1 cellular context compared by ENCODE assay signal in genomic region chr18:66440433-66440832, GRCh38.
TF ChIP-seq lines count a peak whose summit lies in the region.

No MANE protein-coding gene starts in this region.

TF ChIP-seq in HepG2, 621 proteins besides CTCF, POLR2A, EP300 and RAD21 (continued from another document and continues in another):
- TF ChIP-seq, protein P1, sequence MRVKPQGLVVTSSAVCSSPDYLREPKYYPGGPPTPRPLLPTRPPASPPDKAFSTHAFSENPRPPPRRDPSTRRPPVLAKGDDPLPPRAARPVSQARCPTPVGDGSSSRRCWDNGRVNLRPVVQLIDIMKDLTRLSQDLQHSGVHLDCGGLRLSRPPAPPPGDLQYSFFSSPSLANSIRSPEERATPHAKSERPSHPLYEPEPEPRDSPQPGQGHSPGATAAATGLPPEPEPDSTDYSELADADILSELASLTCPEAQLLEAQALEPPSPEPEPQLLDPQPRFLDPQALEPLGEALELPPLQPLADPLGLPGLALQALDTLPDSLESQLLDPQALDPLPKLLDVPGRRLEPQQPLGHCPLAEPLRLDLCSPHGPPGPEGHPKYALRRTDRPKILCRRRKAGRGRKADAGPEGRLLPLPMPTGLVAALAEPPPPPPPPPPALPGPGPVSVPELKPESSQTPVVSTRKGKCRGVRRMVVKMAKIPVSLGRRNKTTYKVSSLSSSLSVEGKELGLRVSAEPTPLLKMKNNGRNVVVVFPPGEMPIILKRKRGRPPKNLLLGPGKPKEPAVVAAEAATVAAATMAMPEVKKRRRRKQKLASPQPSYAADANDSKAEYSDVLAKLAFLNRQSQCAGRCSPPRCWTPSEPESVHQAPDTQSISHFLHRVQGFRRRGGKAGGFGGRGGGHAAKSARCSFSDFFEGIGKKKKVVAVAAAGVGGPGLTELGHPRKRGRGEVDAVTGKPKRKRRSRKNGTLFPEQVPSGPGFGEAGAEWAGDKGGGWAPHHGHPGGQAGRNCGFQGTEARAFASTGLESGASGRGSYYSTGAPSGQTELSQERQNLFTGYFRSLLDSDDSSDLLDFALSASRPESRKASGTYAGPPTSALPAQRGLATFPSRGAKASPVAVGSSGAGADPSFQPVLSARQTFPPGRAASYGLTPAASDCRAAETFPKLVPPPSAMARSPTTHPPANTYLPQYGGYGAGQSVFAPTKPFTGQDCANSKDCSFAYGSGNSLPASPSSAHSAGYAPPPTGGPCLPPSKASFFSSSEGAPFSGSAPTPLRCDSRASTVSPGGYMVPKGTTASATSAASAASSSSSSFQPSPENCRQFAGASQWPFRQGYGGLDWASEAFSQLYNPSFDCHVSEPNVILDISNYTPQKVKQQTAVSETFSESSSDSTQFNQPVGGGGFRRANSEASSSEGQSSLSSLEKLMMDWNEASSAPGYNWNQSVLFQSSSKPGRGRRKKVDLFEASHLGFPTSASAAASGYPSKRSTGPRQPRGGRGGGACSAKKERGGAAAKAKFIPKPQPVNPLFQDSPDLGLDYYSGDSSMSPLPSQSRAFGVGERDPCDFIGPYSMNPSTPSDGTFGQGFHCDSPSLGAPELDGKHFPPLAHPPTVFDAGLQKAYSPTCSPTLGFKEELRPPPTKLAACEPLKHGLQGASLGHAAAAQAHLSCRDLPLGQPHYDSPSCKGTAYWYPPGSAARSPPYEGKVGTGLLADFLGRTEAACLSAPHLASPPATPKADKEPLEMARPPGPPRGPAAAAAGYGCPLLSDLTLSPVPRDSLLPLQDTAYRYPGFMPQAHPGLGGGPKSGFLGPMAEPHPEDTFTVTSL (CRISPR knock-in tag; IDR thresholded peaks at IDR 0.05; ENCODE audit: borderline replicate concordance), result peak; percentile 90; the same call in 1 of the 2 replicates
- TF ChIP-seq DPF2 (CRISPR knock-in tag; IDR thresholded peaks at IDR 0.05; ENCODE audit: borderline replicate concordance, low read depth) (peak; percentile 52; the same call in 1 of the 2 replicates), KDM2A (CRISPR knock-in tag; IDR thresholded peaks at IDR 0.05; ENCODE audit: borderline replicate concordance, low read depth) (peak; percentile 41; the same call in 1 of the 2 replicates), NR2F6 (IDR thresholded peaks at IDR 0.05) (no peak; the same call in 1 of the 2 replicates), NR2F6 (CRISPR knock-in tag; IDR thresholded peaks at IDR 0.05) (peak; percentile 73), KDM6A (CRISPR knock-in tag; IDR thresholded peaks at IDR 0.05; ENCODE audit: low read depth) (0 out of 2 replicates have a peak, but pooled peaks have one; percentile 23), SOX5 (CRISPR knock-in tag; IDR thresholded peaks at IDR 0.05; ENCODE audit: borderline replicate concordance) (peak; percentile 53; the same call in 1 of the 2 replicates), ZNF883 (CRISPR knock-in tag; IDR thresholded peaks at IDR 0.05; ENCODE audit: not compliant biosample characterization) (no peak), SP1 (IDR thresholded peaks at IDR 0.05) (no peak), SP1 (CRISPR knock-in tag; IDR thresholded peaks at IDR 0.05) (0 out of 2 replicates have a peak, but pooled peaks have one; percentile 17), FOXA3 (CRISPR knock-in tag; IDR thresholded peaks at IDR 0.05) (peak; percentile 46; the same call in 1 of the 2 replicates), ZBED4 (CRISPR knock-in tag; IDR thresholded peaks at IDR 0.05; ENCODE audit: borderline replicate concordance) (peak; percentile 61; the same call in 1 of the 2 replicates), ZNF501 (CRISPR knock-in tag; IDR thresholded peaks at IDR 0.05) (peak; percentile 29), MAFG (CRISPR knock-in tag; IDR thresholded peaks at IDR 0.05) (peak; percentile 84), RXRA (CRISPR knock-in tag; IDR thresholded peaks at IDR 0.05) (peak; percentile 83), ZNF160 (CRISPR knock-in tag; IDR thresholded peaks at IDR 0.05) (0 out of 2 replicates have a peak, but pooled peaks have one; percentile 72), ARID2 (CRISPR knock-in tag; IDR thresholded peaks at IDR 0.05; ENCODE audit: borderline replicate concordance) (no peak), FOXO1 (CRISPR knock-in tag; IDR thresholded peaks at IDR 0.05) (peak; percentile 89), MAFF (IDR thresholded peaks at IDR 0.05; ENCODE audit: low read depth, low read length) (peak; percentile 79), ZBTB46 (CRISPR knock-in tag; IDR thresholded peaks at IDR 0.05; ENCODE audit: borderline replicate concordance) (no peak), SPEN (CRISPR knock-in tag; IDR thresholded peaks at IDR 0.05; ENCODE audit: low read depth) (peak; percentile 37; the same call in 1 of the 2 replicates), ZMYM3 (CRISPR knock-in tag; IDR thresholded peaks at IDR 0.05) (0 out of 2 replicates have a peak, but pooled peaks have one; percentile 19), HIVEP1 (CRISPR knock-in tag; IDR thresholded peaks at IDR 0.05) (0 out of 2 replicates have a peak, but pooled peaks have one; percentile 39), HDAC1 (CRISPR knock-in tag; IDR thresholded peaks at IDR 0.05) (peak; percentile 80), ASH2L (IDR thresholded peaks at IDR 0.05; ENCODE audit: insufficient read length, low read depth, low read length) (peak; percentile 33), HNRNPLL (IDR thresholded peaks at IDR 0.05; ENCODE audit: low read depth, low read length, poor library complexity, severe bottlenecking) (peak; percentile 40), POGZ (CRISPR knock-in tag; IDR thresholded peaks at IDR 0.05) (peak; percentile 78)
- TF ChIP-seq, protein P2, sequence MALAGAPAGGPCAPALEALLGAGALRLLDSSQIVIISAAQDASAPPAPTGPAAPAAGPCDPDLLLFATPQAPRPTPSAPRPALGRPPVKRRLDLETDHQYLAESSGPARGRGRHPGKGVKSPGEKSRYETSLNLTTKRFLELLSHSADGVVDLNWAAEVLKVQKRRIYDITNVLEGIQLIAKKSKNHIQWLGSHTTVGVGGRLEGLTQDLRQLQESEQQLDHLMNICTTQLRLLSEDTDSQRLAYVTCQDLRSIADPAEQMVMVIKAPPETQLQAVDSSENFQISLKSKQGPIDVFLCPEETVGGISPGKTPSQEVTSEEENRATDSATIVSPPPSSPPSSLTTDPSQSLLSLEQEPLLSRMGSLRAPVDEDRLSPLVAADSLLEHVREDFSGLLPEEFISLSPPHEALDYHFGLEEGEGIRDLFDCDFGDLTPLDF (CRISPR knock-in tag; IDR thresholded peaks at IDR 0.05), result no peak
- TF ChIP-seq, protein P3, sequence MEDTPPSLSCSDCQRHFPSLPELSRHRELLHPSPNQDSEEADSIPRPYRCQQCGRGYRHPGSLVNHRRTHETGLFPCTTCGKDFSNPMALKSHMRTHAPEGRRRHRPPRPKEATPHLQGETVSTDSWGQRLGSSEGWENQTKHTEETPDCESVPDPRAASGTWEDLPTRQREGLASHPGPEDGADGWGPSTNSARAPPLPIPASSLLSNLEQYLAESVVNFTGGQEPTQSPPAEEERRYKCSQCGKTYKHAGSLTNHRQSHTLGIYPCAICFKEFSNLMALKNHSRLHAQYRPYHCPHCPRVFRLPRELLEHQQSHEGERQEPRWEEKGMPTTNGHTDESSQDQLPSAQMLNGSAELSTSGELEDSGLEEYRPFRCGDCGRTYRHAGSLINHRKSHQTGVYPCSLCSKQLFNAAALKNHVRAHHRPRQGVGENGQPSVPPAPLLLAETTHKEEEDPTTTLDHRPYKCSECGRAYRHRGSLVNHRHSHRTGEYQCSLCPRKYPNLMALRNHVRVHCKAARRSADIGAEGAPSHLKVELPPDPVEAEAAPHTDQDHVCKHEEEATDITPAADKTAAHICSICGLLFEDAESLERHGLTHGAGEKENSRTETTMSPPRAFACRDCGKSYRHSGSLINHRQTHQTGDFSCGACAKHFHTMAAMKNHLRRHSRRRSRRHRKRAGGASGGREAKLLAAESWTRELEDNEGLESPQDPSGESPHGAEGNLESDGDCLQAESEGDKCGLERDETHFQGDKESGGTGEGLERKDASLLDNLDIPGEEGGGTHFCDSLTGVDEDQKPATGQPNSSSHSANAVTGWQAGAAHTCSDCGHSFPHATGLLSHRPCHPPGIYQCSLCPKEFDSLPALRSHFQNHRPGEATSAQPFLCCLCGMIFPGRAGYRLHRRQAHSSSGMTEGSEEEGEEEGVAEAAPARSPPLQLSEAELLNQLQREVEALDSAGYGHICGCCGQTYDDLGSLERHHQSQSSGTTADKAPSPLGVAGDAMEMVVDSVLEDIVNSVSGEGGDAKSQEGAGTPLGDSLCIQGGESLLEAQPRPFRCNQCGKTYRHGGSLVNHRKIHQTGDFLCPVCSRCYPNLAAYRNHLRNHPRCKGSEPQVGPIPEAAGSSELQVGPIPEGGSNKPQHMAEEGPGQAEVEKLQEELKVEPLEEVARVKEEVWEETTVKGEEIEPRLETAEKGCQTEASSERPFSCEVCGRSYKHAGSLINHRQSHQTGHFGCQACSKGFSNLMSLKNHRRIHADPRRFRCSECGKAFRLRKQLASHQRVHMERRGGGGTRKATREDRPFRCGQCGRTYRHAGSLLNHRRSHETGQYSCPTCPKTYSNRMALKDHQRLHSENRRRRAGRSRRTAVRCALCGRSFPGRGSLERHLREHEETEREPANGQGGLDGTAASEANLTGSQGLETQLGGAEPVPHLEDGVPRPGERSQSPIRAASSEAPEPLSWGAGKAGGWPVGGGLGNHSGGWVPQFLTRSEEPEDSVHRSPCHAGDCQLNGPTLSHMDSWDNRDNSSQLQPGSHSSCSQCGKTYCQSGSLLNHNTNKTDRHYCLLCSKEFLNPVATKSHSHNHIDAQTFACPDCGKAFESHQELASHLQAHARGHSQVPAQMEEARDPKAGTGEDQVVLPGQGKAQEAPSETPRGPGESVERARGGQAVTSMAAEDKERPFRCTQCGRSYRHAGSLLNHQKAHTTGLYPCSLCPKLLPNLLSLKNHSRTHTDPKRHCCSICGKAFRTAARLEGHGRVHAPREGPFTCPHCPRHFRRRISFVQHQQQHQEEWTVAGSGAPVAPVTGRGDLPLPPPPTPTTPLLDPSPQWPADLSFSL (CRISPR knock-in tag; IDR thresholded peaks at IDR 0.05), result peak; percentile 55; the same call in 1 of the 2 replicates
- TF ChIP-seq, protein P4, sequence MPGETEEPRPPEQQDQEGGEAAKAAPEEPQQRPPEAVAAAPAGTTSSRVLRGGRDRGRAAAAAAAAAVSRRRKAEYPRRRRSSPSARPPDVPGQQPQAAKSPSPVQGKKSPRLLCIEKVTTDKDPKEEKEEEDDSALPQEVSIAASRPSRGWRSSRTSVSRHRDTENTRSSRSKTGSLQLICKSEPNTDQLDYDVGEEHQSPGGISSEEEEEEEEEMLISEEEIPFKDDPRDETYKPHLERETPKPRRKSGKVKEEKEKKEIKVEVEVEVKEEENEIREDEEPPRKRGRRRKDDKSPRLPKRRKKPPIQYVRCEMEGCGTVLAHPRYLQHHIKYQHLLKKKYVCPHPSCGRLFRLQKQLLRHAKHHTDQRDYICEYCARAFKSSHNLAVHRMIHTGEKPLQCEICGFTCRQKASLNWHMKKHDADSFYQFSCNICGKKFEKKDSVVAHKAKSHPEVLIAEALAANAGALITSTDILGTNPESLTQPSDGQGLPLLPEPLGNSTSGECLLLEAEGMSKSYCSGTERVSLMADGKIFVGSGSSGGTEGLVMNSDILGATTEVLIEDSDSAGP (CRISPR knock-in tag; IDR thresholded peaks at IDR 0.05; ENCODE audit: borderline replicate concordance), result peak; percentile 46; the same call in 1 of the 2 replicates
- TF ChIP-seq, protein P5, sequence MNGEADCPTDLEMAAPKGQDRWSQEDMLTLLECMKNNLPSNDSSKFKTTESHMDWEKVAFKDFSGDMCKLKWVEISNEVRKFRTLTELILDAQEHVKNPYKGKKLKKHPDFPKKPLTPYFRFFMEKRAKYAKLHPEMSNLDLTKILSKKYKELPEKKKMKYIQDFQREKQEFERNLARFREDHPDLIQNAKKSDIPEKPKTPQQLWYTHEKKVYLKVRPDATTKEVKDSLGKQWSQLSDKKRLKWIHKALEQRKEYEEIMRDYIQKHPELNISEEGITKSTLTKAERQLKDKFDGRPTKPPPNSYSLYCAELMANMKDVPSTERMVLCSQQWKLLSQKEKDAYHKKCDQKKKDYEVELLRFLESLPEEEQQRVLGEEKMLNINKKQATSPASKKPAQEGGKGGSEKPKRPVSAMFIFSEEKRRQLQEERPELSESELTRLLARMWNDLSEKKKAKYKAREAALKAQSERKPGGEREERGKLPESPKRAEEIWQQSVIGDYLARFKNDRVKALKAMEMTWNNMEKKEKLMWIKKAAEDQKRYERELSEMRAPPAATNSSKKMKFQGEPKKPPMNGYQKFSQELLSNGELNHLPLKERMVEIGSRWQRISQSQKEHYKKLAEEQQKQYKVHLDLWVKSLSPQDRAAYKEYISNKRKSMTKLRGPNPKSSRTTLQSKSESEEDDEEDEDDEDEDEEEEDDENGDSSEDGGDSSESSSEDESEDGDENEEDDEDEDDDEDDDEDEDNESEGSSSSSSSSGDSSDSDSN (CRISPR knock-in tag; IDR thresholded peaks at IDR 0.05), result peak; percentile 30; the same call in 1 of the 2 replicates
